27 cellular contexts compared by ENCODE assay signal in genomic region chr14:81784084-81784483, GRCh38.
DNase-seq lines count a peak whose midpoint lies in the region; ATAC-seq, FAIRE-seq and TF ChIP-seq lines count a peak whose summit lies in the region.
"Had no signal": no experiment of that assay in that cellular context is flagged by ENCODE, and none has a peak within 500 bp of the region (broad histone marks: within the 10 kb centered on the region; RNA-seq: fewer than 3 reads in every experiment).

No MANE protein-coding gene starts in this region.

- no peak overlapping the region for H3K4me3 ChIP-seq in MG63
- H3K4me3 ChIP-seq in CD8-positive, alpha-beta T cell (ENCODE audit: low read depth, low read length) = no peak overlapping the region
- no peak overlapping the region for H3K4me3 ChIP-seq in endodermal cell (ENCODE audit: low read length)
- H3K4me3 ChIP-seq: A549; BLaER1 treated with 17β-estradiol and CSF1 and Interleukin-3, amounts not matched to agents 10 nM and 100 nM; PC-9 had no signal

- TF ChIP-seq CTCF in CD8-positive, alpha-beta T cell (IDR thresholded peaks at IDR 0.05) = no peak
- TF ChIP-seq CTCF in endodermal cell (conservative IDR thresholded peaks at IDR 0.05) = no peak

- H3K9me3 ChIP-seq in MG63 (no peaks in the 10 kb centered on the region), endodermal cell (ENCODE audit: control insufficient read depth, low read length) (peaks cover 55% of the 10 kb centered on the region)
- H3K9me3 ChIP-seq in CD8-positive, alpha-beta T cell (ENCODE audit: low read length) = no peaks in the 10 kb centered on the region
- H3K9me3 ChIP-seq: A549, SK-N-SH had no signal

- no peak for ATAC-seq in CD8-positive, alpha-beta T cell
- ATAC-seq: A549, HCT116 had no signal

- no peaks in the 10 kb centered on the region for H3K27me3 Mint-ChIP-seq in CD8-positive, alpha-beta T cell (ENCODE audit: low read depth)
- H3K27me3 Mint-ChIP-seq in endodermal cell (ENCODE audit: insufficient read depth) = peaks cover 6% of the 10 kb centered on the region
- H3K27me3 Mint-ChIP-seq: CD4-positive, alpha-beta memory T cell had no signal

- CTCF ChIA-PET in CD8-positive, alpha-beta T cell (lab: Charles Lee) = no interaction called here

- no peak overlapping the region for H3K4me3 Mint-ChIP-seq in CD8-positive, alpha-beta T cell
- no peak overlapping the region for H3K4me3 Mint-ChIP-seq in endodermal cell
- H3K4me3 Mint-ChIP-seq: CD4-positive, alpha-beta memory T cell had no signal

- DNase-seq in AG08395 (ENCODE audit: low spot score) (peak; percentile 10), MG63 (peak; percentile 31), kidney tubule cell (ENCODE audit: low spot score) (peak; percentile 40), superior temporal gyrus (ENCODE audit: extremely low spot score) (peak; percentile 57), endodermal cell (no peak), HTR-8/SVneo (ENCODE audit: insufficient read length, low spot score) (no peak), posterior vena cava (ENCODE audit: low spot score) (no peak)
- no peak for DNase-seq in CD8-positive, alpha-beta T cell
- DNase-seq: Calu3; CD4-positive, alpha-beta memory T cell; DMS153; GOT3; IMR-90; MV-4-11; NCI-H1105 treated with DMSO at 0.1 percent for 48 hours; NCI-H2081; NCI-H2171 treated with DMSO at 0.1 percent for 48 hours; NCI-H526 treated with DMSO at 0.1 percent for 48 hours; PC-9; SIG-M5; SK-N-SH had no signal

- no peak overlapping the region for H3K27ac Mint-ChIP-seq in CD8-positive, alpha-beta T cell
- H3K27ac Mint-ChIP-seq in endodermal cell = no peak overlapping the region
- H3K27ac Mint-ChIP-seq: CD4-positive, alpha-beta memory T cell had no signal

- H3K36me3 ChIP-seq in MG63 (no peaks in the 10 kb centered on the region), endodermal cell (ENCODE audit: control insufficient read depth, insufficient read depth, low read length) (no peaks in the 10 kb centered on the region)
- no peaks in the 10 kb centered on the region for H3K36me3 ChIP-seq in CD8-positive, alpha-beta T cell (ENCODE audit: insufficient read depth, low read length)
- H3K36me3 ChIP-seq: BLaER1 treated with 17β-estradiol and CSF1 and Interleukin-3, amounts not matched to agents 10 nM and 100 nM had no signal

- intact Hi-C loops in CD8-positive, alpha-beta T cell (cut with DNase I, micrococcal nuclease) = no loop called here
- intact Hi-C loops in posterior vena cava (cut with DNase I) = no loop called here

- peaks cover 3% of the 10 kb centered on the region for H3K9me3 Mint-ChIP-seq in CD8-positive, alpha-beta T cell
- peaks cover 44% of the 10 kb centered on the region for H3K9me3 Mint-ChIP-seq in endodermal cell

- H3K36me3 Mint-ChIP-seq in CD8-positive, alpha-beta T cell = no peaks in the 10 kb centered on the region
- H3K36me3 Mint-ChIP-seq in endodermal cell (ENCODE audit: low read depth) = peaks cover 2% of the 10 kb centered on the region
- H3K36me3 Mint-ChIP-seq: CD4-positive, alpha-beta memory T cell had no signal

- FAIRE-seq in HTR-8/SVneo (lab: Jason Lieb, UNC) = no peak
- FAIRE-seq: A549, GM12892, GM18507 had no signal

- H3K9ac ChIP-seq in endodermal cell (ENCODE audit: extremely low read depth, low read length, poor library complexity, severe bottlenecking) = no peak overlapping the region
- H3K9ac ChIP-seq: BLaER1 treated with 17β-estradiol and CSF1 and Interleukin-3, amounts not matched to agents 10 nM and 100 nM; KMS-11; SK-N-SH had no signal

- H3K27me3 ChIP-seq in MG63 (no peaks in the 10 kb centered on the region), endodermal cell (ENCODE audit: control insufficient read depth, insufficient read depth, low read length, poor library complexity, severe bottlenecking) (no peaks in the 10 kb centered on the region)
- H3K27me3 ChIP-seq in CD8-positive, alpha-beta T cell (ENCODE audit: insufficient read depth, low read length) = no peaks in the 10 kb centered on the region
- H3K27me3 ChIP-seq: BLaER1 treated with 17β-estradiol and CSF1 and Interleukin-3, amounts not matched to agents 10 nM and 100 nM had no signal

- no peaks in the 10 kb centered on the region for H3K4me1 ChIP-seq in CD8-positive, alpha-beta T cell (ENCODE audit: insufficient read depth, low read length)
- no peaks in the 10 kb centered on the region for H3K4me1 ChIP-seq in endodermal cell (ENCODE audit: control insufficient read depth, insufficient read depth, low read length)
- H3K4me1 ChIP-seq: A549; BLaER1 treated with 17β-estradiol and CSF1 and Interleukin-3, amounts not matched to agents 10 nM and 100 nM had no signal

- no peaks in the 10 kb centered on the region for H3K4me1 Mint-ChIP-seq in CD8-positive, alpha-beta T cell (ENCODE audit: low read depth)
- peaks cover 2% of the 10 kb centered on the region for H3K4me1 Mint-ChIP-seq in endodermal cell
- H3K4me1 Mint-ChIP-seq: CD4-positive, alpha-beta memory T cell had no signal

- WGBS in endodermal cell (ENCODE audit: insufficient coverage in 1 of 2, insufficient read length in 1 of 2), 2 experiments = 80 to 90% methylated on average over 2 to 5 of the region's 5 CpGs

- POLR2A ChIA-PET in CD8-positive, alpha-beta T cell (lab: Charles Lee) = no interaction called here

- H3K27ac ChIP-seq in CD8-positive, alpha-beta T cell (ENCODE audit: low read depth, low read length) = no peak overlapping the region
- no peak overlapping the region for H3K27ac ChIP-seq in endodermal cell (ENCODE audit: low read depth, low read length)
- H3K27ac ChIP-seq: A549; BLaER1 treated with 17β-estradiol and CSF1 and Interleukin-3, amounts not matched to agents 10 nM and 100 nM; KMS-11; PC-9 had no signal

Comparison
In these comparisons a context has a peak if more than half of its experiments do, and no peak if none do; other contexts are left out.
1. DNase-seq: peak in AG08395 (single experiment), MG63 (single experiment), kidney tubule cell (single experiment) and superior temporal gyrus (single experiment); none in CD8-positive, alpha-beta T cell (0 of 7), endodermal cell (single experiment), HTR-8/SVneo (single experiment) and posterior vena cava (single experiment).